25 cellular contexts compared by ENCODE assay signal in genomic region chr6:102229271-102229670, GRCh38.
"Had no signal": no experiment of that assay in that cellular context is flagged by ENCODE, and none has a peak within 500 bp of the region (broad histone marks: within the 10 kb centered on the region; RNA-seq: fewer than 3 reads in every experiment).

No MANE protein-coding gene starts in this region.

- H3K27ac ChIP-seq: adrenal gland, WERI-Rb-1 had no signal

- H3K9me3 Mint-ChIP-seq: activated naive CD8-positive, alpha-beta T cell treated with anti-CD3 and anti-CD28 coated beads, Interleukin-2, amount 10 ng/mL, durations not matched to agents 7 days and 5 days; central memory CD8-positive, alpha-beta T cell had no signal

- H3K27me3 ChIP-seq: adrenal gland had no signal

- H3K4me3 Mint-ChIP-seq: activated CD8-positive, alpha-beta T cell treated with anti-CD3 and anti-CD28 coated beads, Interleukin-2, amount 10 ng/mL, durations not matched to agents 7 days and 5 days; activated naive CD8-positive, alpha-beta T cell treated with anti-CD3 and anti-CD28 coated beads, Interleukin-2, amount 10 ng/mL, durations not matched to agents 7 days and 5 days; central memory CD8-positive, alpha-beta T cell had no signal

- H3K36me3 Mint-ChIP-seq: activated naive CD8-positive, alpha-beta T cell treated with anti-CD3 and anti-CD28 coated beads, Interleukin-2, amount 10 ng/mL, durations not matched to agents 7 days and 5 days had no signal

- DNase-seq: activated CD4-positive, alpha-beta T cell treated with anti-CD3 and anti-CD28 coated beads for 4 hours; activated CD8-positive, alpha-beta memory T cell treated with anti-CD3 and anti-CD28 coated beads, Interleukin-2, amount 50 U/mL, for 48 hours; activated CD8-positive, alpha-beta T cell treated with anti-CD3 and anti-CD28 coated beads, Interleukin-2, amount 10 ng/mL, durations not matched to agents 7 days and 5 days; activated naive CD4-positive, alpha-beta T cell treated with anti-CD3 and anti-CD28 coated beads, Interleukin-2, amount 50 U/mL, for 16 hours; activated naive CD8-positive, alpha-beta T cell treated with anti-CD3 and anti-CD28 coated beads, Interleukin-2, amount 10 ng/mL, durations not matched to agents 7 days and 5 days; activated T-cell treated with anti-CD3 and anti-CD28 coated beads, Interleukin-2, amount 50 U/mL, for 1 hour; adrenal gland; aorta; Kasumi-1; NCI-H1048; NCI-H146; NCI-H187 treated with DMSO at 0.1 percent for 48 hours; NCI-H2107; NCI-H510A treated with DMSO at 0.1 percent for 48 hours; NCI-H69; NK-92 treated with Interleukin-12 subunit alpha and Interleukin-12 subunit beta, amount 100 ng/mL, for 24 hours; OCI-M1; RPMI8226; SK-N-SH; T-helper 1 cell; WERI-Rb-1 had no signal

- H3K4me1 Mint-ChIP-seq: activated naive CD8-positive, alpha-beta T cell treated with anti-CD3 and anti-CD28 coated beads, Interleukin-2, amount 10 ng/mL, durations not matched to agents 7 days and 5 days; central memory CD8-positive, alpha-beta T cell had no signal

- H3K27me3 Mint-ChIP-seq: activated naive CD8-positive, alpha-beta T cell treated with anti-CD3 and anti-CD28 coated beads, Interleukin-2, amount 10 ng/mL, durations not matched to agents 7 days and 5 days; central memory CD8-positive, alpha-beta T cell had no signal

- H3K4me1 ChIP-seq: adrenal gland had no signal

- ATAC-seq: activated CD4-positive, CD25-positive, alpha-beta regulatory T cell treated with anti-CD3 and anti-CD28 coated beads, Interleukin-2, amount 50 U/mL, for 24 hours; activated CD8-positive, alpha-beta T cell treated with anti-CD3 and anti-CD28 coated beads, Interleukin-2, amount 10 ng/mL, durations not matched to agents 7 days and 5 days; Panc1; Right ventricle myocardium inferior had no signal

- H3K36me3 ChIP-seq: adrenal gland, WERI-Rb-1 had no signal

- H3K4me3 ChIP-seq: adrenal gland had no signal

- H3K9me3 ChIP-seq: adrenal gland, SK-N-SH had no signal

- H3K4me2 ChIP-seq: SK-N-SH had no signal

- H3K9ac ChIP-seq: SK-N-SH had no signal

- H3K27ac Mint-ChIP-seq: activated CD8-positive, alpha-beta T cell treated with anti-CD3 and anti-CD28 coated beads, Interleukin-2, amount 10 ng/mL, durations not matched to agents 7 days and 5 days; activated naive CD8-positive, alpha-beta T cell treated with anti-CD3 and anti-CD28 coated beads, Interleukin-2, amount 10 ng/mL, durations not matched to agents 7 days and 5 days had no signal
